20 cellular contexts compared by ENCODE assay signal in genomic region chr2:108967757-108968156, GRCh38. TPM values are rescaled to one million over a fixed set of nuclear protein-coding genes. Genes with fewer than 3 reads are reported as not detected.
A peak's percentile ranks its signal among the peaks of the same experiment; 100 is the strongest.
DNase-seq lines count a peak whose midpoint lies in the region; ATAC-seq, FAIRE-seq and TF ChIP-seq lines count a peak whose summit lies in the region.
"Had no signal": no experiment of that assay in that cellular context is flagged by ENCODE, and none has a peak within 500 bp of the region (broad histone marks: within the 10 kb centered on the region; RNA-seq: fewer than 3 reads in every experiment).

No MANE protein-coding gene starts in this region.

- H3K36me3 Mint-ChIP-seq in T-cell (no peaks in the 10 kb centered on the region), nephron (ENCODE audit: low read depth) (no peaks in the 10 kb centered on the region)

- CTCF ChIA-PET in T-cell (lab: Charles Lee), result no interaction called here

- FAIRE-seq in RCC 7860 (lab: Jason Lieb, UNC), result no peak

- peak in 1 of 4 experiments; percentile 19 for ATAC-seq in T-cell (replicated peaks in 1 of 4)
- ATAC-seq in HG03354 (IDR thresholded peaks at IDR 0.05; ENCODE audit: poor library complexity, severe bottlenecking, unreplicated experiment), result no peak
- ATAC-seq in left lung, result no peak
- ATAC-seq: HCT116, PC-3 had no signal

- H3K4me1 ChIP-seq in left lung, result no peaks in the 10 kb centered on the region
- H3K4me1 ChIP-seq: BE2C, SJCRH30 had no signal

- H3K9me3 Mint-ChIP-seq in T-cell (no peaks in the 10 kb centered on the region), nephron (no peaks in the 10 kb centered on the region)

- H3K9me3 ChIP-seq in left lung, result no peaks in the 10 kb centered on the region
- H3K9me3 ChIP-seq: BE2C, SJCRH30 had no signal

- H3K27ac Mint-ChIP-seq in T-cell (peak overlapping the region; percentile 85 to 93), nephron (peak overlapping the region; percentile 38 to 71 (median 56))

- TF ChIP-seq CTCF in C4-2B (conservative IDR thresholded peaks at IDR 0.05) (no peak), nephron (IDR thresholded peaks at IDR 0.05; ENCODE audit: unreplicated experiment in 3 of 3) (no peak), left lung (IDR thresholded peaks at IDR 0.05) (no peak)

- H3K4me3 Mint-ChIP-seq in T-cell (peak overlapping the region in 1 of 3 donors; percentile 75), nephron (no peak overlapping the region)

- H3K27ac ChIP-seq in C4-2B (peak overlapping the region; percentile 64; the same call in 1 of the 2 replicates), left lung (no peak overlapping the region)
- H3K27ac ChIP-seq: GM23248, SJCRH30 had no signal

- POLR2A ChIA-PET in T-cell (lab: Charles Lee), result interaction anchor here in 1 of 2 donors (0.6 to 1.0 kb wide), 2 partner anchors 64 to 370 kb away, joined by 4 to 7 read pairs; no protein-coding TSS in a partner anchor

- DNase-seq in NCI-H82 (lab: John Stamatoyannopoulos, UW) (peak; percentile 58), NCI-H82 treated with DMSO at 0.1 percent for 48 hours (lab: John Stamatoyannopoulos, UW; ENCODE audit: unreplicated experiment) (no peak), T-cell (peak in 1 of 34 experiments; percentile 19), left lung (no peak), RCC 7860 (ENCODE audit: low spot score) (no peak)
- DNase-seq: 8988T, BE2C, COR-L47, EL, GM23248, NCI-H187, NCI-H446 treated with DMSO at 0.1 percent for 48 hours, NCI-H748 treated with DMSO at 0.1 percent for 48 hours, PC-3, SJCRH30 had no signal

- H3K27me3 ChIP-seq in left lung, result no peaks in the 10 kb centered on the region
- H3K27me3 ChIP-seq: BE2C, SJCRH30 had no signal

- intact Hi-C loops in left lung (cut with DNase I), result no loop called here

- no peak overlapping the region for H3K4me3 ChIP-seq in left lung
- H3K4me3 ChIP-seq: GM23248, SJCRH30 had no signal

- no peaks in the 10 kb centered on the region for H3K36me3 ChIP-seq in left lung
- H3K36me3 ChIP-seq: BE2C, SJCRH30 had no signal

- H3K27me3 Mint-ChIP-seq in T-cell (no peaks in the 10 kb centered on the region), nephron (ENCODE audit: low read depth) (peaks cover 34% of the 10 kb centered on the region)

- peaks cover 94 to 97% (median 96%) of the 10 kb centered on the region in 3 donors for H3K4me1 Mint-ChIP-seq in T-cell
- peaks cover 23% of the 10 kb centered on the region for H3K4me1 Mint-ChIP-seq in nephron

RNA-seq across cellular contexts. Expression of gene EDAR, which starts 21.3 kb away (rescaled TPM):
- total RNA-seq in T-cell (10 to 100 TPM in 1 of 5 donors, 1 to 10 TPM in 4; 5.2 to 15.6 (median 7.4) TPM), left lung (under 1 TPM in 1 of 2 donors, not detected in 1; 0.47 TPM)
- total RNA-seq: GM23248, LHCN-M2, SJCRH30 had no signal

Comparison
In these comparisons a context has a peak if more than half of its experiments do, and no peak if none do; other contexts are left out.
1. RNA of gene EDAR, which starts 21.3 kb away (total RNA-seq): 5.2 to 15.6 TPM in T-cell; 0.47 TPM in left lung; every median in the first group is over 4 times any median in the second.